10 cellular contexts compared by ENCODE assay signal in genomic region chr5:172943283-172943841, GRCh38. TPM values are rescaled to one million over a fixed set of nuclear protein-coding genes. Genes with fewer than 3 reads are reported as not detected.
DNase-seq lines count a peak whose midpoint lies in the region; TF ChIP-seq lines count a peak whose summit lies in the region.
"Had no signal": no experiment of that assay in that cellular context is flagged by ENCODE, and none has a peak within 500 bp of the region (broad histone marks: within the 10 kb centered on the region; RNA-seq: fewer than 3 reads in every experiment).

No MANE protein-coding gene starts in this region.

- no peak overlapping the region for H2AK5ac ChIP-seq in trophoblast cell (ENCODE audit: low read length)

- H2AFZ ChIP-seq in trophoblast cell (ENCODE audit: insufficient read depth, low read length, poor library complexity): no peak overlapping the region

- H3K14ac ChIP-seq in trophoblast cell (ENCODE audit: low read length): peak overlapping the region; percentile 23

- no peak overlapping the region for H3K18ac ChIP-seq in trophoblast cell (ENCODE audit: low read length)

- H3K4me2 ChIP-seq in trophoblast cell (ENCODE audit: low read length): no peak overlapping the region

- no peak overlapping the region for H4K12ac ChIP-seq in trophoblast cell (ENCODE audit: low read depth, low read length)

- peak overlapping the region in 3 of 4 donors; percentile 31 to 47 (median 41) for H3K27ac ChIP-seq in esophagus squamous epithelium
- H3K27ac ChIP-seq in trophoblast cell (ENCODE audit: low read depth, low read length): peak overlapping the region; percentile 65

- H3K4me3 ChIP-seq in NT2/D1 (ENCODE audit: insufficient read length, low read depth) (no peak overlapping the region), esophagus squamous epithelium (no peak overlapping the region), trophoblast cell (ENCODE audit: low read depth, low read length) (no peak overlapping the region)

- no peaks in the 10 kb centered on the region for H3K9me3 Mint-ChIP-seq in MCF 10A (ENCODE audit: unreplicated experiment)
- H3K9me3 Mint-ChIP-seq: naive thymus-derived CD8-positive, alpha-beta T cell had no signal

- peak overlapping the region; percentile 28 for H2BK5ac ChIP-seq in trophoblast cell (ENCODE audit: low read depth, low read length, poor library complexity)

- CTCF ChIA-PET in MCF 10A (lab: Yijun Ruan, JAX): interaction anchor here (0.6 to 26.7 kb wide), 5 partner anchors 11 to 234 kb away, joined by 3 to 604 read pairs (median 9); partner anchors contain the start of gene RPL26L1

- peaks cover 17% of the 10 kb centered on the region for H3K79me1 ChIP-seq in trophoblast cell (ENCODE audit: low read length)

- H3K9me3 ChIP-seq in NT2/D1 (ENCODE audit: insufficient read depth, low read length) (no peaks in the 10 kb centered on the region), esophagus squamous epithelium (no peaks in the 10 kb centered on the region), trophoblast cell (ENCODE audit: insufficient read depth, low read depth, low read length) (no peaks in the 10 kb centered on the region)

- H3K4me1 Mint-ChIP-seq in MCF 10A (ENCODE audit: insufficient read depth, unreplicated experiment): peaks cover 17% of the 10 kb centered on the region

- intact Hi-C loops in esophagus squamous epithelium (cut with DNase I): loop anchor here (10.0 kb wide), 1 partner anchor 469 kb away; no protein-coding TSS in a partner anchor
- intact Hi-C loops in MCF 10A (cut with micrococcal nuclease): no loop called here

- H4K91ac ChIP-seq in trophoblast cell (ENCODE audit: low read depth, low read length): peak overlapping the region; percentile 78

- H3K4me1 ChIP-seq in NT2/D1 (ENCODE audit: insufficient read depth, insufficient read length) (peaks cover 8% of the 10 kb centered on the region), esophagus squamous epithelium (no peaks in the 10 kb centered on the region), trophoblast cell (ENCODE audit: control insufficient read depth in 1 of 2, insufficient read depth in 2 of 2, low read length in 2 of 2) (peaks cover 13 to 19% of the 10 kb centered on the region in 2 experiments)

- H3K36me3 ChIP-seq in NT2/D1 (ENCODE audit: insufficient read depth, insufficient read length, low read length) (peaks cover 32% of the 10 kb centered on the region), esophagus squamous epithelium (peaks cover 6 to 97% (median 19%) of the 10 kb centered on the region in 3 donors), trophoblast cell (ENCODE audit: control insufficient read depth in 1 of 2, insufficient read depth in 2 of 2, low read length in 2 of 2) (peaks cover 22 to 28% of the 10 kb centered on the region in 2 experiments)

- H3K27me3 Mint-ChIP-seq in MCF 10A (ENCODE audit: insufficient read depth, unreplicated experiment): no peaks in the 10 kb centered on the region
- H3K27me3 Mint-ChIP-seq: naive thymus-derived CD8-positive, alpha-beta T cell had no signal

- H3K4me3 Mint-ChIP-seq in MCF 10A (ENCODE audit: unreplicated experiment): no peak overlapping the region
- H3K4me3 Mint-ChIP-seq: naive thymus-derived CD8-positive, alpha-beta T cell had no signal

- 82% methylated on average over 17 of the region's 18 CpGs; no CpG with 5 or more reads in 1 of the 2 donors for WGBS in esophagus squamous epithelium, 2 donors
- WGBS in trophoblast cell (ENCODE audit: extremely low coverage, insufficient coverage, insufficient read length): no CpG with 5 or more reads among the region's 18 CpGs

- TF ChIP-seq CTCF in esophagus squamous epithelium (IDR thresholded peaks at IDR 0.05) (no peak), MCF 10A (IDR thresholded peaks at IDR 0.05; ENCODE audit: unreplicated experiment) (no peak)

- H3K27me3 ChIP-seq in NT2/D1 (ENCODE audit: insufficient read depth, insufficient read length): no peaks in the 10 kb centered on the region
- H3K27me3 ChIP-seq in esophagus squamous epithelium: no peaks in the 10 kb centered on the region
- H3K27me3 ChIP-seq in trophoblast cell (ENCODE audit: insufficient read depth, low read length): no peaks in the 10 kb centered on the region

- H3K4ac ChIP-seq in trophoblast cell (ENCODE audit: low read depth, low read length): no peak overlapping the region

- H3K9ac ChIP-seq in NT2/D1 (ENCODE audit: insufficient read length, low read depth) (peak overlapping the region; percentile 51), trophoblast cell (ENCODE audit: low read length) (no peak overlapping the region)

- no peak overlapping the region for H3K23ac ChIP-seq in trophoblast cell (ENCODE audit: low read length)

- no peak overlapping the region for H3K27ac Mint-ChIP-seq in MCF 10A (ENCODE audit: low read depth, unreplicated experiment)

- peak overlapping the region; percentile 73 for H2BK120ac ChIP-seq in trophoblast cell (ENCODE audit: insufficient read depth, low read length, poor library complexity)

- DNase-seq in ELF-1 (ENCODE audit: low read depth, low spot score): peak; percentile 72
- peak; percentile 63 for DNase-seq in NT2/D1 (ENCODE audit: low read depth, low spot score)
- DNase-seq in esophagus squamous epithelium (lab: John Stamatoyannopoulos, UW): no peak
- no peak for DNase-seq in trophoblast cell
- no peak for DNase-seq in MCF 10A (ENCODE audit: unreplicated experiment)
- DNase-seq in stimulated activated CD4-positive, alpha-beta T cell treated with anti-CD3 and anti-CD28 coated beads, Interleukin-4, amount 100 ng/mL, for 1 hour: no peak
- no peak for DNase-seq in SW480 (ENCODE audit: low spot score)
- DNase-seq in stimulated activated CD4-positive, alpha-beta T cell treated with anti-CD3 and anti-CD28 coated beads, Interleukin-1b, Interleukin-23, amount 100 ng/mL, for 48 hours: no peak
- DNase-seq: effector CD4-positive, alpha-beta T cell; naive thymus-derived CD8-positive, alpha-beta T cell had no signal

- peak overlapping the region; percentile 30 for H4K8ac ChIP-seq in trophoblast cell (ENCODE audit: low read depth, low read length)

- POLR2A ChIA-PET in MCF 10A (lab: Yijun Ruan, JAX): interaction anchor here (0.9 to 1.0 kb wide), 2 partner anchors 26 to 166 kb away, joined by 3 read pairs; no protein-coding TSS in a partner anchor

- peak overlapping the region; percentile 34 for H2BK12ac ChIP-seq in trophoblast cell (ENCODE audit: low read length)

- peaks cover 74% of the 10 kb centered on the region for H3K36me3 Mint-ChIP-seq in MCF 10A (ENCODE audit: insufficient read depth, unreplicated experiment)

- BruUV-seq in MCF 10A (replicated peaks; lab: Mats Ljungman, UMichigan): no TSS peak

- TF ChIP-seq POLR2A in esophagus squamous epithelium (IDR thresholded peaks at IDR 0.05): no peak

- H3K79me2 ChIP-seq in trophoblast cell (ENCODE audit: control insufficient read depth, insufficient read depth, low read length, poor library complexity): peaks cover 1% of the 10 kb centered on the region

RNA-seq across cellular contexts. Expression of gene RPL26L1, which starts 15.9 kb away (rescaled TPM):
- 10 to 100 TPM; 28.6 to 45.9 (median 34.8) TPM for total RNA-seq in esophagus squamous epithelium
- 61.9 and 63.3 TPM in 2 replicates for polyA plus RNA-seq in trophoblast cell (2013)
- total RNA-seq in MCF 10A (2022): 103 and 119 TPM in 2 replicates

RNA-seq across cellular contexts. Expression of gene ATP6V0E1, which starts 40.2 kb away (rescaled TPM):
- total RNA-seq in esophagus squamous epithelium: 100 to 1,000 TPM in 2 of 4 donors, 10 to 100 TPM in 2; 57.8 to 132 (median 97.2) TPM
- polyA plus RNA-seq in trophoblast cell (2013): 246 and 249 TPM in 2 replicates
- total RNA-seq in MCF 10A (2022): 171 and 243 TPM in 2 replicates

Comparison
In these comparisons a context has a peak if more than half of its experiments do, and no peak if none do; other contexts are left out.
1. DNase-seq: peak in ELF-1 (single experiment) and NT2/D1 (single experiment); none in esophagus squamous epithelium (single experiment), trophoblast cell (0 of 2), MCF 10A (single experiment), stimulated activated CD4-positive, alpha-beta T cell treated with anti-CD3 and anti-CD28 coated beads, Interleukin-4, amount 100 ng/mL, for 1 hour (single experiment), SW480 (single experiment) and stimulated activated CD4-positive, alpha-beta T cell treated with anti-CD3 and anti-CD28 coated beads, Interleukin-1b, Interleukin-23, amount 100 ng/mL, for 48 hours (single experiment).